10 cellular contexts compared by ENCODE assay signal in genomic region chr5:132065351-132065937, GRCh38. TPM values are rescaled to one million over a fixed set of nuclear protein-coding genes. Genes with fewer than 3 reads are reported as not detected.
DNase-seq lines count a peak whose midpoint lies in the region; ATAC-seq, FAIRE-seq and TF ChIP-seq lines count a peak whose summit lies in the region.
"Had no signal": no experiment of that assay in that cellular context is flagged by ENCODE, and none has a peak within 500 bp of the region (broad histone marks: within the 10 kb centered on the region; RNA-seq: fewer than 3 reads in every experiment).

No MANE protein-coding gene starts in this region.

- H3K9me3 ChIP-seq in heart right ventricle (no peaks in the 10 kb centered on the region), spleen (no peaks in the 10 kb centered on the region)
- H3K9me3 ChIP-seq: breast epithelium had no signal

- peak in 6 of 8 donors; percentile 56 to 78 (median 70) for ATAC-seq in heart right ventricle
- ATAC-seq in GM19455 (IDR thresholded peaks at IDR 0.05; ENCODE audit: unreplicated experiment) = no peak

- H3K36me3 ChIP-seq in heart right ventricle (no peaks in the 10 kb centered on the region), spleen (no peaks in the 10 kb centered on the region)
- H3K36me3 ChIP-seq: breast epithelium had no signal

- H3K4me3 ChIP-seq in heart right ventricle (no peak overlapping the region), spleen (no peak overlapping the region)
- H3K4me3 ChIP-seq: breast epithelium had no signal

- intact Hi-C loops in heart right ventricle (cut with DNase I) (loop anchor here in 9 of 10 donors (2.0 to 10.0 kb wide), 9 partner anchors 67 to 471 kb away; no protein-coding TSS in a partner anchor), spleen (cut with DNase I; ENCODE audit: low total_unique reads) (no loop called here)

- DNase-seq in NCI-H524 (lab: John Stamatoyannopoulos, UW) (peak; percentile 72 to 79), NCI-H524 treated with DMSO at 0.1 percent for 48 hours (lab: John Stamatoyannopoulos, UW) (no peak), HTR-8/SVneo (ENCODE audit: insufficient read length, low spot score) (peak; percentile 84), RCC 7860 (ENCODE audit: low spot score) (peak; percentile 63), heart right ventricle (peak; percentile 50 to 57), spleen (peak; percentile 83)
- peak; percentile 30 for DNase-seq in activated naive CD4-positive, alpha-beta T cell treated with anti-CD3 and anti-CD28 coated beads, Interleukin-2, amount 50 U/mL, for 16 hours

- H3K4me1 ChIP-seq in heart right ventricle (peaks cover 0 to 8% (median 0%) of the 10 kb centered on the region in 9 donors), spleen (peaks cover 0 to 17% (median 5%) of the 10 kb centered on the region in 6 donors)
- H3K4me1 ChIP-seq: breast epithelium had no signal

- no peak for TF ChIP-seq POLR2A in spleen (IDR thresholded peaks at IDR 0.05)

- WGBS in heart right ventricle, 2 donors = 57 to 62% methylated on average over 4 of the region's 4 CpGs
- WGBS in spleen, 5 donors = 45 to 60% (median 55%) methylated on average over 4 of the region's 4 CpGs

- FAIRE-seq in HTR-8/SVneo (lab: Jason Lieb, UNC) = no peak
- FAIRE-seq in RCC 7860 (lab: Jason Lieb, UNC) = peak; percentile 50
- FAIRE-seq: G401.6 had no signal

- peak; percentile 15 to 63 (median 54) for TF ChIP-seq CTCF in heart right ventricle (IDR thresholded peaks at IDR 0.05)
- peak in 10 of 11 experiments; percentile 11 to 58 (median 50) for TF ChIP-seq CTCF in spleen (IDR thresholded peaks at IDR 0.05 in 8 of 11, conservative IDR thresholded peaks at IDR 0.05 in 3 of 11)

- H3K27me3 ChIP-seq in heart right ventricle (no peaks in the 10 kb centered on the region), spleen (replicated peaks in 1 of 7) (peaks cover 0 to 4% (median 0%) of the 10 kb centered on the region in 7 donors)
- H3K27me3 ChIP-seq: breast epithelium had no signal

- no peak overlapping the region for H3K27ac ChIP-seq in heart right ventricle
- no peak overlapping the region for H3K27ac ChIP-seq in spleen
- H3K27ac ChIP-seq: breast epithelium had no signal

RNA-seq across cellular contexts. Expression of gene IL3, which starts 5.0 kb away (rescaled TPM):
- total RNA-seq in heart right ventricle = not detected
- not detected for polyA plus RNA-seq in heart right ventricle
- not detected for total RNA-seq in spleen
- polyA plus RNA-seq in spleen = not detected
- total RNA-seq: breast epithelium had no signal

RNA-seq across cellular contexts. Expression of gene CSF2, which starts 8.1 kb away (rescaled TPM):
- total RNA-seq in heart right ventricle = not detected
- not detected for polyA plus RNA-seq in heart right ventricle
- total RNA-seq in spleen = not detected
- not detected for polyA plus RNA-seq in spleen
- total RNA-seq: breast epithelium had no signal

RNA-seq across cellular contexts. Expression of gene ACSL6, which starts 54.0 kb away (rescaled TPM):
- total RNA-seq in heart right ventricle = 1 to 10 TPM; 2.1 to 4.5 (median 3.0) TPM
- polyA plus RNA-seq in heart right ventricle = 1 to 10 TPM in 1 of 2 donors, under 1 TPM in 1; 0.26 to 7.0 TPM
- total RNA-seq in spleen = 10 to 100 TPM in 1 of 7 donors, 1 to 10 TPM in 6; 3.1 to 18.4 (median 4.6) TPM
- polyA plus RNA-seq in spleen = 1 to 10 TPM in 2 of 3 donors, under 1 TPM in 1; 0.76 to 1.3 (median 1.3) TPM
